In the genomic region with DNA sequence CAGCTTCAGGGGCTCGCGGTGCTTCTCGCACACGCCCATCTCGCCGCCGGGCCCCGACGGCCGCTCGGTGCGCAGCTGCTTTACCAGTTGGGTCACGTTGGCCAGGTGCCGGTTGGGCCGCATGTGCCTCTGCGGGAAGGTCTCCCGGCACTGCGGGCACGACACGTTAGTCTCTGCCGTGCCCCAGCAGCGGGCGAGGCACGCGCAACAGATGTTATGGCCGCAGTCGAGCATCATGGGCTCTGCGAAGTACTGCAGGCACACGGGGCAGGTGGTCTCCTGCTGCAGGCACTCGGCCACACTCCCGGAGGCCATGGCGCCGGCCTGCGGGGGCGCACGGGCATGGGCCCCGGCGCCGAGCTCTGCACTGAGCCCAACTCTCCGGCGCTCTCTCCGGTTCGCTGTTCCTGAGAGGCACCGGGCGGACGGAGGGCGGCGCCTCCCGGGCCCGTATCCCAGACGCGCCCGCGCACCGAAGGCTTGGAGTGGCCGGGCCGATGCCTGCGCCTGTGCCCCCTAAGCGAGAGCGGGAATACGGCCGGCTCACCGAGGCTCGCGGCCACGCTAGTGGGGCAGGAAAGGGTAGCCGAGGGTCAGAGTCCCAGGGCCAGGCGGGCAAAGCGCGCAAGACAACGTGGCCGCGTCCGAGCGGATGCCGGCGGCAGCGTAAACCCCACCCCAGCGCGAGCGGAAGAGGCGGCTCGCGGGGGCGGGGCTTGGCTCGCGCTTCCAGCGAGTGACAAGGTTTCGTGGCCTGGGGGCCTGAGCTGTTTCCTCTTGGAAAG, we compare ENCODE assay signal across 8 cellular contexts. TPM values are rescaled to one million over a fixed set of nuclear protein-coding genes. Genes with fewer than 3 reads are reported as not detected.
DNase-seq lines count a peak whose midpoint lies in the region; ATAC-seq and FAIRE-seq lines count a peak whose summit lies in the region.

A gene with protein sequence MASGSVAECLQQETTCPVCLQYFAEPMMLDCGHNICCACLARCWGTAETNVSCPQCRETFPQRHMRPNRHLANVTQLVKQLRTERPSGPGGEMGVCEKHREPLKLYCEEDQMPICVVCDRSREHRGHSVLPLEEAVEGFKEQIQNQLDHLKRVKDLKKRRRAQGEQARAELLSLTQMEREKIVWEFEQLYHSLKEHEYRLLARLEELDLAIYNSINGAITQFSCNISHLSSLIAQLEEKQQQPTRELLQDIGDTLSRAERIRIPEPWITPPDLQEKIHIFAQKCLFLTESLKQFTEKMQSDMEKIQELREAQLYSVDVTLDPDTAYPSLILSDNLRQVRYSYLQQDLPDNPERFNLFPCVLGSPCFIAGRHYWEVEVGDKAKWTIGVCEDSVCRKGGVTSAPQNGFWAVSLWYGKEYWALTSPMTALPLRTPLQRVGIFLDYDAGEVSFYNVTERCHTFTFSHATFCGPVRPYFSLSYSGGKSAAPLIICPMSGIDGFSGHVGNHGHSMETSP (minus strand): TSS at position 668 of the 785 bp plus-strand sequence. CDS start 353 bp downstream, at position 315.

- H3K4me2 ChIP-seq in Karpas-422 (ENCODE audit: low read depth, low read length, poor library complexity, severe bottlenecking) (peak within 1 kb of the TSS; percentile 94), neuronal stem cell (ENCODE audit: insufficient read depth, low read length, poor library complexity, severe bottlenecking) (peak within 1 kb of the TSS; percentile 72)

- H4K91ac ChIP-seq in neuronal stem cell (ENCODE audit: low read depth, low read length, poor library complexity): peak within 1 kb of the TSS; percentile 70

- DNase-seq in ELR (ENCODE audit: low read depth) (peak; percentile 92), Karpas-422 (peak; percentile 95), SJCRH30 (peak; percentile 87 to 91), frontal cortex (ENCODE audit: low spot score in 2 of 2) (peak; percentile 88 to 89), neuronal stem cell (ENCODE audit: low spot score) (peak; percentile 82), superior temporal gyrus (ENCODE audit: extremely low spot score) (peak; percentile 92)
- peak; percentile 83 for DNase-seq in activated naive CD4-positive, alpha-beta T cell treated with Interleukin-2 at 50 U/mL for 16 hours

- H2AFZ ChIP-seq in Karpas-422 (ENCODE audit: low read length) (peak within 1 kb of the TSS; percentile 87), neuronal stem cell (ENCODE audit: low read length) (peak within 1 kb of the TSS; percentile 95)

- peaks cover 47% of the 10 kb centered on the region for H3K79me2 ChIP-seq in Karpas-422 (ENCODE audit: low read length)

- H3K4me3 ChIP-seq in Karpas-422 (ENCODE audit: low read length): peak within 1 kb of the TSS; percentile 94
- H3K4me3 ChIP-seq in SJCRH30: peak within 1 kb of the TSS; percentile 86
- H3K4me3 ChIP-seq in neuronal stem cell (ENCODE audit: low read length in 2 of 2): peak within 1 kb of the TSS; percentile 100

- peaks cover 20% of the 10 kb centered on the region for H3K4me1 ChIP-seq in Karpas-422 (ENCODE audit: low read length)
- H3K4me1 ChIP-seq in SJCRH30: no peaks in the 10 kb centered on the region; the same call in 1 of the 2 replicates
- peaks cover 7 to 10% of the 10 kb centered on the region in 2 donors for H3K4me1 ChIP-seq in neuronal stem cell (ENCODE audit: control insufficient read depth in 2 of 2, insufficient read depth in 1 of 2, low read depth in 1 of 2, low read length in 2 of 2)

- H2BK15ac ChIP-seq in neuronal stem cell (ENCODE audit: low read length): no peak within 1 kb of the TSS

- no peak within 1 kb of the TSS for H2BK12ac ChIP-seq in neuronal stem cell (ENCODE audit: low read length)

- peak within 1 kb of the TSS; percentile 83 for H2BK5ac ChIP-seq in neuronal stem cell (ENCODE audit: low read length)

- H3K27me3 ChIP-seq in Karpas-422 (ENCODE audit: low read length) (no peaks in the 10 kb centered on the region), SJCRH30 (no peaks in the 10 kb centered on the region), neuronal stem cell (ENCODE audit: control insufficient read depth in 3 of 3, insufficient read depth in 3 of 3, low read depth in 1 of 3, low read length in 3 of 3) (no peaks in the 10 kb centered on the region)

- peak within 1 kb of the TSS; percentile 99 for H3K18ac ChIP-seq in neuronal stem cell (ENCODE audit: low read length)

- H2BK120ac ChIP-seq in neuronal stem cell (ENCODE audit: low read depth, low read length): peak within 1 kb of the TSS; percentile 89

- no peaks in the 10 kb centered on the region for H3K9me3 ChIP-seq in Karpas-422 (ENCODE audit: low read length)
- no peaks in the 10 kb centered on the region for H3K9me3 ChIP-seq in SJCRH30 (replicated peaks)
- no peaks in the 10 kb centered on the region for H3K9me3 ChIP-seq in neuronal stem cell (replicated peaks in 1 of 2; ENCODE audit: control insufficient read depth in 2 of 2, insufficient read depth in 1 of 2, low read depth in 1 of 2, low read length in 2 of 2)

- H3K14ac ChIP-seq in neuronal stem cell (ENCODE audit: low read length): peak within 1 kb of the TSS; percentile 98

- H3K9me2 ChIP-seq in Karpas-422 (replicated peaks; ENCODE audit: insufficient read depth, low read length): no peaks in the 10 kb centered on the region

- ATAC-seq in GM21825 (IDR thresholded peaks at IDR 0.05; ENCODE audit: unreplicated experiment): peak; percentile 84

- peak within 1 kb of the TSS; percentile 95 for H3K4ac ChIP-seq in neuronal stem cell (ENCODE audit: low read length)

- FAIRE-seq in frontal cortex (lab: Jason Lieb, UNC): no peak

- H3K79me1 ChIP-seq in neuronal stem cell (ENCODE audit: low read depth, low read length): peaks cover 21% of the 10 kb centered on the region

- H2AK5ac ChIP-seq in neuronal stem cell (ENCODE audit: low read depth, low read length): peak within 1 kb of the TSS; percentile 88

- peaks cover 19% of the 10 kb centered on the region for H4K20me1 ChIP-seq in Karpas-422 (ENCODE audit: insufficient read depth, low read depth, low read length)

- H3K23ac ChIP-seq in neuronal stem cell (ENCODE audit: low read depth, low read length, poor library complexity): peak within 1 kb of the TSS; percentile 99

- no CpG with 5 or more reads among the region's 89 CpGs for WGBS in neuronal stem cell (ENCODE audit: extremely low coverage in 2 of 2, insufficient read length in 2 of 2, insufficient replicate concordance in 1 of 2), 2 donors

- no peak within 1 kb of the TSS for H4K8ac ChIP-seq in neuronal stem cell (ENCODE audit: low read depth, low read length)

- peak within 1 kb of the TSS; percentile 63 for H3K27ac ChIP-seq in Karpas-422 (ENCODE audit: low read length)
- peak within 1 kb of the TSS; percentile 83 for H3K27ac ChIP-seq in SJCRH30
- peak within 1 kb of the TSS; percentile 91 for H3K27ac ChIP-seq in neuronal stem cell (replicated peaks; ENCODE audit: low read length)

- H3K9ac ChIP-seq in Karpas-422 (ENCODE audit: low read length) (peak within 1 kb of the TSS; percentile 98), neuronal stem cell (ENCODE audit: low read depth, low read length, poor library complexity) (peak within 1 kb of the TSS; percentile 99)

- H3K36me3 ChIP-seq in Karpas-422 (ENCODE audit: insufficient read depth, low read length): peaks cover 36% of the 10 kb centered on the region
- H3K36me3 ChIP-seq in SJCRH30: peaks cover 35% of the 10 kb centered on the region
- H3K36me3 ChIP-seq in neuronal stem cell (replicated peaks in 1 of 2; ENCODE audit: control insufficient read depth in 2 of 2, insufficient read depth in 2 of 2, low read length in 2 of 2): peaks cover 21 to 42% of the 10 kb centered on the region in 2 donors

RNA-seq across cellular contexts. Expression of the gene that starts here (rescaled TPM):
- 84.3 and 87.8 TPM in 2 replicates for total RNA-seq in Karpas-422 (2014; rRNA removed; shearing (Covaris generic); ENCODE audit: low replicate concordance)
- 48.2 and 52.8 TPM in 2 replicates for total RNA-seq in SJCRH30 (2014; rRNA removed; shearing (Covaris generic))
- 75.8 TPM for total RNA-seq in frontal cortex
- polyA plus RNA-seq in neuronal stem cell (2013, experiment 1 of 2): 38.5 TPM
- polyA plus RNA-seq in neuronal stem cell (2013, experiment 2 of 2): 37.5 TPM

Comparison
In these comparisons a context has a peak if more than half of its experiments do, and no peak if none do; other contexts are left out.
1. Peak in every context shown above with its lines: DNase-seq, ATAC-seq, H3K4me3 ChIP-seq and H3K27ac ChIP-seq.